1 cellular context compared by ENCODE assay signal in genomic region chr21:41167348-41168342, GRCh38.
TF ChIP-seq lines count a peak whose summit lies in the region.

BACE2 (plus strand) TSS chr21:41168160; CDS start chr21:41168264, 104 bp downstream.

TF ChIP-seq in HepG2, 621 proteins besides CTCF, POLR2A, EP300 and RAD21 (continued from another document):
- TF ChIP-seq ZFP91 (CRISPR knock-in tag; IDR thresholded peaks at IDR 0.05; ENCODE audit: borderline replicate concordance) (peak; percentile 91), HNRNPK (IDR thresholded peaks at IDR 0.05; ENCODE audit: low read depth, low read length, poor library complexity, severe bottlenecking) (peak; percentile 35), ZNF770 (CRISPR knock-in tag; IDR thresholded peaks at IDR 0.05) (peak; percentile 87), ZNF263 (CRISPR knock-in tag; IDR thresholded peaks at IDR 0.05) (peak; percentile 21; the same call in 1 of the 2 replicates), NFKB2 (CRISPR knock-in tag; IDR thresholded peaks at IDR 0.05; ENCODE audit: borderline replicate concordance) (no peak), GABPB1 (CRISPR knock-in tag; IDR thresholded peaks at IDR 0.05) (peak; percentile 46; the same call in 1 of the 2 replicates), PBX3 (CRISPR knock-in tag; IDR thresholded peaks at IDR 0.05; ENCODE audit: borderline replicate concordance) (no peak), TGIF2 (CRISPR knock-in tag; IDR thresholded peaks at IDR 0.05) (no peak), XRCC5 (optimal IDR thresholded peaks at IDR 0.05; ENCODE audit: low read length) (peak; percentile 54), ZNF362 (CRISPR knock-in tag; IDR thresholded peaks at IDR 0.05; ENCODE audit: borderline replicate concordance) (no peak), ZNF24 (IDR thresholded peaks at IDR 0.05) (no peak)
- TF ChIP-seq, protein P1, sequence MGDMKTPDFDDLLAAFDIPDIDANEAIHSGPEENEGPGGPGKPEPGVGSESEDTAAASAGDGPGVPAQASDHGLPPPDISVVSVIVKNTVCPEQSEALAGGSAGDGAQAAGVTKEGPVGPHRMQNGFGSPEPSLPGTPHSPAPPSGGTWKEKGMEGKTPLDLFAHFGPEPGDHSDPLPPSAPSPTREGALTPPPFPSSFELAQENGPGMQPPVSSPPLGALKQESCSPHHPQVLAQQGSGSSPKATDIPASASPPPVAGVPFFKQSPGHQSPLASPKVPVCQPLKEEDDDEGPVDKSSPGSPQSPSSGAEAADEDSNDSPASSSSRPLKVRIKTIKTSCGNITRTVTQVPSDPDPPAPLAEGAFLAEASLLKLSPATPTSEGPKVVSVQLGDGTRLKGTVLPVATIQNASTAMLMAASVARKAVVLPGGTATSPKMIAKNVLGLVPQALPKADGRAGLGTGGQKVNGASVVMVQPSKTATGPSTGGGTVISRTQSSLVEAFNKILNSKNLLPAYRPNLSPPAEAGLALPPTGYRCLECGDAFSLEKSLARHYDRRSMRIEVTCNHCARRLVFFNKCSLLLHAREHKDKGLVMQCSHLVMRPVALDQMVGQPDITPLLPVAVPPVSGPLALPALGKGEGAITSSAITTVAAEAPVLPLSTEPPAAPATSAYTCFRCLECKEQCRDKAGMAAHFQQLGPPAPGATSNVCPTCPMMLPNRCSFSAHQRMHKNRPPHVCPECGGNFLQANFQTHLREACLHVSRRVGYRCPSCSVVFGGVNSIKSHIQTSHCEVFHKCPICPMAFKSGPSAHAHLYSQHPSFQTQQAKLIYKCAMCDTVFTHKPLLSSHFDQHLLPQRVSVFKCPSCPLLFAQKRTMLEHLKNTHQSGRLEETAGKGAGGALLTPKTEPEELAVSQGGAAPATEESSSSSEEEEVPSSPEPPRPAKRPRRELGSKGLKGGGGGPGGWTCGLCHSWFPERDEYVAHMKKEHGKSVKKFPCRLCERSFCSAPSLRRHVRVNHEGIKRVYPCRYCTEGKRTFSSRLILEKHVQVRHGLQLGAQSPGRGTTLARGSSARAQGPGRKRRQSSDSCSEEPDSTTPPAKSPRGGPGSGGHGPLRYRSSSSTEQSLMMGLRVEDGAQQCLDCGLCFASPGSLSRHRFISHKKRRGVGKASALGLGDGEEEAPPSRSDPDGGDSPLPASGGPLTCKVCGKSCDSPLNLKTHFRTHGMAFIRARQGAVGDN (CRISPR knock-in tag; IDR thresholded peaks at IDR 0.05): peak; percentile 17; the same call in 1 of the 2 replicates
- TF ChIP-seq, protein P2, sequence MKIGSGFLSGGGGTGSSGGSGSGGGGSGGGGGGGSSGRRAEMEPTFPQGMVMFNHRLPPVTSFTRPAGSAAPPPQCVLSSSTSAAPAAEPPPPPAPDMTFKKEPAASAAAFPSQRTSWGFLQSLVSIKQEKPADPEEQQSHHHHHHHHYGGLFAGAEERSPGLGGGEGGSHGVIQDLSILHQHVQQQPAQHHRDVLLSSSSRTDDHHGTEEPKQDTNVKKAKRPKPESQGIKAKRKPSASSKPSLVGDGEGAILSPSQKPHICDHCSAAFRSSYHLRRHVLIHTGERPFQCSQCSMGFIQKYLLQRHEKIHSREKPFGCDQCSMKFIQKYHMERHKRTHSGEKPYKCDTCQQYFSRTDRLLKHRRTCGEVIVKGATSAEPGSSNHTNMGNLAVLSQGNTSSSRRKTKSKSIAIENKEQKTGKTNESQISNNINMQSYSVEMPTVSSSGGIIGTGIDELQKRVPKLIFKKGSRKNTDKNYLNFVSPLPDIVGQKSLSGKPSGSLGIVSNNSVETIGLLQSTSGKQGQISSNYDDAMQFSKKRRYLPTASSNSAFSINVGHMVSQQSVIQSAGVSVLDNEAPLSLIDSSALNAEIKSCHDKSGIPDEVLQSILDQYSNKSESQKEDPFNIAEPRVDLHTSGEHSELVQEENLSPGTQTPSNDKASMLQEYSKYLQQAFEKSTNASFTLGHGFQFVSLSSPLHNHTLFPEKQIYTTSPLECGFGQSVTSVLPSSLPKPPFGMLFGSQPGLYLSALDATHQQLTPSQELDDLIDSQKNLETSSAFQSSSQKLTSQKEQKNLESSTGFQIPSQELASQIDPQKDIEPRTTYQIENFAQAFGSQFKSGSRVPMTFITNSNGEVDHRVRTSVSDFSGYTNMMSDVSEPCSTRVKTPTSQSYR (CRISPR knock-in tag; IDR thresholded peaks at IDR 0.05; ENCODE audit: borderline replicate concordance): peak; percentile 49; the same call in 1 of the 2 replicates
- TF ChIP-seq, protein P3, sequence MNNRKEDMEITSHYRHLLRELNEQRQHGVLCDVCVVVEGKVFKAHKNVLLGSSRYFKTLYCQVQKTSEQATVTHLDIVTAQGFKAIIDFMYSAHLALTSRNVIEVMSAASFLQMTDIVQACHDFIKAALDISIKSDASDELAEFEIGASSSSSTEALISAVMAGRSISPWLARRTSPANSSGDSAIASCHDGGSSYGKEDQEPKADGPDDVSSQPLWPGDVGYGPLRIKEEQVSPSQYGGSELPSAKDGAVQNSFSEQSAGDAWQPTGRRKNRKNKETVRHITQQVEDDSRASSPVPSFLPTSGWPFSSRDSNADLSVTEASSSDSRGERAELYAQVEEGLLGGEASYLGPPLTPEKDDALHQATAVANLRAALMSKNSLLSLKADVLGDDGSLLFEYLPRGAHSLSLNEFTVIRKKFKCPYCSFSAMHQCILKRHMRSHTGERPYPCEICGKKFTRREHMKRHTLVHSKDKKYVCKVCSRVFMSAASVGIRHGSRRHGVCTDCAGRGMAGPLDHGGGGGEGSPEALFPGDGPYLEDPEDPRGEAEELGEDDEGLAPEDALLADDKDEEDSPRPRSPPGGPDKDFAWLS (CRISPR knock-in tag; IDR thresholded peaks at IDR 0.05; ENCODE audit: borderline replicate concordance): no peak
